Comparison of ENCODE assay signal across 8 cellular contexts in the genomic region with DNA sequence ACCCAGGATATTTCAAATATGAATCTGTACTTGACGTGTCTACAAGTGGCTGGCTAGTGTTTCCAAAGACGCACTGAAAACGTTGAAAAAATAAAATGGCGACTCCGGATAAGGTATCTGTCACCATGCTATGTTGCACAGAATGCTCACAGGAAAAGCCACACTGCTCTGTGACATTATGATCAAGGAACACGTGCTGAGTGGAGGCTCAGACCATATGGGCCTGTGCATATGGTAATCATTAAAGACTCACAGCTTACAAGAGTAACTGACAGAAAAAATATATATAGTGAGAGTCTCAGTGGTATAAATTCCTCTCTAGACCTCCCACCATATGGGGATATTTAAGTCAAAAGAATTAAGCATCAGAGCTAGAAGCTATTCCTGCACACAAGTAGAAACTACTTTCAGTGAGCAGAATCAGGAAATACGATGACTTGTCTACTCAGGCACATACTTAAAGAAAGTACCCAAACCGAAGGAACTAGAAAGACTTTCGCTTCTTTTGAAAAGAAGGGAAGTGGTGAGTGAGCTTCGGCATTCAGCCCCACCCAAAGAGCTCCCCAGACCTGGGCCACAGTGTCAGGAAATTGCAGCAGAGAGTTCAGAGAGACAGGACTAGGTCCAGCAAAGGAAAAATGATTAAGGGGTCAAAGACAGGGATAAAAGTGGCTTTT.
DNase-seq lines count a peak whose midpoint lies in the region; ATAC-seq, FAIRE-seq and TF ChIP-seq lines count a peak whose summit lies in the region.

No MANE protein-coding gene starts in this region.

- intact Hi-C loops in OCI-LY7 (cut with micrococcal nuclease; ENCODE audit: unreplicated experiment) (loop anchor here (1.0 to 5.0 kb wide), 2 partner anchors 35 to 66 kb away; a partner anchor contains a TSS), spleen (cut with DNase I; ENCODE audit: low total_unique reads) (no loop called here)

- H3K4me3 ChIP-seq in OCI-LY7 (ENCODE audit: low read depth, low read length, poor library complexity, severe bottlenecking), result peak overlapping the region; percentile 1
- peak overlapping the region in 1 of 8 donors; percentile 9 for H3K4me3 ChIP-seq in spleen

- peak overlapping the region; percentile 87 for H3K27ac Mint-ChIP-seq in activated naive CD4-positive, alpha-beta T cell treated with anti-CD3 and anti-CD28 coated beads, Interleukin-2, amount 50 U/mL, for 24 hours

- no peaks in the 10 kb centered on the region for H3K36me3 ChIP-seq in OCI-LY7 (ENCODE audit: insufficient read depth, low read length)
- H3K36me3 ChIP-seq in spleen, result no peaks in the 10 kb centered on the region

- peak; percentile 77 for FAIRE-seq in GM18507 (lab: Jason Lieb, UNC)

- H3K36me3 Mint-ChIP-seq in activated naive CD4-positive, alpha-beta T cell treated with anti-CD3 and anti-CD28 coated beads, Interleukin-2, amount 50 U/mL, for 24 hours, result no peaks in the 10 kb centered on the region

- H3K4me3 Mint-ChIP-seq in activated naive CD4-positive, alpha-beta T cell treated with anti-CD3 and anti-CD28 coated beads, Interleukin-2, amount 50 U/mL, for 24 hours, result peak overlapping the region; percentile 77

- peak; percentile 9 for DNase-seq in GM18507 (ENCODE audit: extremely low spot score, insufficient read length, low read depth)
- DNase-seq in OCI-LY7 (ENCODE audit: low spot score), result peak; percentile 93
- DNase-seq in spleen, result peak; percentile 86
- DNase-seq in HEK293T (ENCODE audit: extremely low spot score), result no peak
- DNase-seq in mucosa of gallbladder (ENCODE audit: low spot score), result no peak
- no peak for DNase-seq in NCI-H146 treated with DMSO at 0.1 percent for 48 hours (lab: John Stamatoyannopoulos, UW; ENCODE audit: unreplicated experiment)

- WGBS in spleen, 5 donors, result 44 to 54% (median 50%) methylated on average over 10 of the region's 10 CpGs

- H3K9me3 ChIP-seq in OCI-LY7 (ENCODE audit: low read length) (no peaks in the 10 kb centered on the region), spleen (no peaks in the 10 kb centered on the region)

- H3K27ac ChIP-seq in OCI-LY7 (ENCODE audit: low read depth, low read length, poor library complexity, severe bottlenecking) (peak overlapping the region; percentile 92), spleen (peak overlapping the region; percentile 60 to 88 (median 84))

- peak overlapping the region; percentile 49 for H3K4me2 ChIP-seq in OCI-LY7 (ENCODE audit: low read length)

- H3K9me3 Mint-ChIP-seq in activated naive CD4-positive, alpha-beta T cell treated with anti-CD3 and anti-CD28 coated beads, Interleukin-2, amount 50 U/mL, for 24 hours, result no peaks in the 10 kb centered on the region

- H3K9me2 ChIP-seq in OCI-LY7 (ENCODE audit: insufficient read depth, low read length), result no peaks in the 10 kb centered on the region

- no peaks in the 10 kb centered on the region for H3K27me3 ChIP-seq in spleen (replicated peaks in 1 of 7)

- H3K79me2 ChIP-seq in OCI-LY7 (ENCODE audit: insufficient read depth, low read depth, low read length), result no peaks in the 10 kb centered on the region

- TF ChIP-seq POLR2A in spleen (IDR thresholded peaks at IDR 0.05), result no peak

- H2AFZ ChIP-seq in OCI-LY7 (ENCODE audit: low read length), result peak overlapping the region; percentile 70

- CTCF ChIA-PET in OCI-LY7 (lab: Charles Lee; ENCODE audit: unreplicated experiment), result interaction anchor here (0.5 to 0.8 kb wide), 2 partner anchors 38 to 135 kb away, joined by 4 to 5 read pairs; no protein-coding TSS in a partner anchor
- CTCF ChIA-PET in HEK293T (lab: Yijun Ruan, JAX), result interaction anchor here (1.1 to 1.2 kb wide), 2 partner anchors 13 to 26 kb away, joined by 3 to 5 read pairs; no protein-coding TSS in a partner anchor

- BruUV-seq in OCI-LY7 (replicated peaks; lab: Mats Ljungman, UMichigan), result no TSS peak

- ATAC-seq in HG02759 (IDR thresholded peaks at IDR 0.05; ENCODE audit: unreplicated experiment), result peak; percentile 96

- no peaks in the 10 kb centered on the region for H4K20me1 ChIP-seq in OCI-LY7 (ENCODE audit: insufficient read depth, low read length)

- no peak for TF ChIP-seq CTCF in OCI-LY7 (conservative IDR thresholded peaks at IDR 0.05; ENCODE audit: low read length)
- TF ChIP-seq CTCF in spleen (IDR thresholded peaks at IDR 0.05 in 8 of 11, conservative IDR thresholded peaks at IDR 0.05 in 3 of 11), result no peak

- H3K4me1 Mint-ChIP-seq in activated naive CD4-positive, alpha-beta T cell treated with anti-CD3 and anti-CD28 coated beads, Interleukin-2, amount 50 U/mL, for 24 hours, result peaks cover 69% of the 10 kb centered on the region

- peaks cover 41% of the 10 kb centered on the region for H3K4me1 ChIP-seq in OCI-LY7 (ENCODE audit: insufficient read depth, low read length, poor library complexity, severe bottlenecking)
- H3K4me1 ChIP-seq in spleen, result peaks cover 3 to 44% (median 25%) of the 10 kb centered on the region in 6 donors

- POLR2A ChIA-PET in OCI-LY7 (lab: Charles Lee), result interaction anchor here (0.7 to 5.1 kb wide), 11 partner anchors 12 to 116 kb away, joined by 3 to 47 read pairs (median 3); a partner anchor contains a TSS
- POLR2A ChIA-PET in HEK293T (lab: Yijun Ruan, JAX), result no interaction called here

- no peaks in the 10 kb centered on the region for H3K27me3 Mint-ChIP-seq in activated naive CD4-positive, alpha-beta T cell treated with anti-CD3 and anti-CD28 coated beads, Interleukin-2, amount 50 U/mL, for 24 hours

TF ChIP-seq in HEK293T, 16 proteins besides CTCF, POLR2A, EP300 and RAD21:
- no peak for TF ChIP-seq SP1 (IDR thresholded peaks at IDR 0.05)
- no peak for TF ChIP-seq TARDBP (IDR thresholded peaks at IDR 0.05)
- TF ChIP-seq NFRKB (IDR thresholded peaks at IDR 0.05), result no peak
- TF ChIP-seq ARNT (IDR thresholded peaks at IDR 0.05), result no peak
- no peak for TF ChIP-seq ELF4 (IDR thresholded peaks at IDR 0.05)
- TF ChIP-seq BHLHE40 (IDR thresholded peaks at IDR 0.05; ENCODE audit: borderline replicate concordance), result no peak
- TF ChIP-seq SUZ12 (IDR thresholded peaks at IDR 0.05), result no peak
- TF ChIP-seq CTBP1 (IDR thresholded peaks at IDR 0.05; ENCODE audit: borderline replicate concordance), result no peak
- TF ChIP-seq FOXA1 (IDR thresholded peaks at IDR 0.05), result no peak
- TF ChIP-seq ZNF384 (IDR thresholded peaks at IDR 0.05), result no peak
- no peak for TF ChIP-seq FOXM1 (IDR thresholded peaks at IDR 0.05; ENCODE audit: borderline replicate concordance)
- no peak for TF ChIP-seq L3MBTL2 (conservative IDR thresholded peaks at IDR 0.05)
- TF ChIP-seq, protein P1, sequence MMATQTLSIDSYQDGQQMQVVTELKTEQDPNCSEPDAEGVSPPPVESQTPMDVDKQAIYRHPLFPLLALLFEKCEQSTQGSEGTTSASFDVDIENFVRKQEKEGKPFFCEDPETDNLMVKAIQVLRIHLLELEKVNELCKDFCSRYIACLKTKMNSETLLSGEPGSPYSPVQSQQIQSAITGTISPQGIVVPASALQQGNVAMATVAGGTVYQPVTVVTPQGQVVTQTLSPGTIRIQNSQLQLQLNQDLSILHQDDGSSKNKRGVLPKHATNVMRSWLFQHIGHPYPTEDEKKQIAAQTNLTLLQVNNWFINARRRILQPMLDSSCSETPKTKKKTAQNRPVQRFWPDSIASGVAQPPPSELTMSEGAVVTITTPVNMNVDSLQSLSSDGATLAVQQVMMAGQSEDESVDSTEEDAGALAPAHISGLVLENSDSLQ (IDR thresholded peaks at IDR 0.05), result no peak
- TF ChIP-seq FOXK2 (IDR thresholded peaks at IDR 0.05), result no peak
- TF ChIP-seq HDGF (IDR thresholded peaks at IDR 0.05; ENCODE audit: borderline replicate concordance), result no peak

Comparison
In these comparisons a context has a peak if more than half of its experiments do, and no peak if none do; other contexts are left out.
1. DNase-seq: peak in GM18507 (single experiment), OCI-LY7 (single experiment) and spleen (single experiment); none in HEK293T (single experiment), mucosa of gallbladder (single experiment) and NCI-H146 treated with DMSO at 0.1 percent for 48 hours (single experiment).